In the genomic region with DNA sequence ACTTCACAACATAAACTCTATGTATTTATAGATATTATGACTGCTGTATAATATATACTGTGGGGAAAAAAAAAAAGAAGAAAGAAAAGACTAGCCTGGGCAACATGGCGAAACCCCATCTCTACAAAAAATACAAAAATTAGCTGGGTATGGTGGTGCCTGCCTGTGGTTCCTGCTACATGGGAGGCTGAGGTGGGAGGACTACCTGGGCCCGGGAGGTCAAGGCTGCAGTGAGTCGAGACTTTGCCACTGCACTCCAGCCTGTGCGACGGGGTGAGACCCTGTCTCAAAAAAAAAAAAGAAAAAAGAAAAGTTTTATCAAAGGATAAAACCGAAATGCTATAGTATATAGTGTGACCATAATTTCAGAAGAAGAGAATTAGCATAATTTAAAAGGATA, we compare ENCODE assay signal across 8 cellular contexts. TPM values are rescaled to one million over a fixed set of nuclear protein-coding genes. Genes with fewer than 3 reads are reported as not detected.
DNase-seq lines count a peak whose midpoint lies in the region; ATAC-seq and TF ChIP-seq lines count a peak whose summit lies in the region.

No MANE protein-coding gene starts in this region.

- CTCF ChIA-PET in BJ (lab: Yijun Ruan, JAX) = interaction anchor here (0.9 to 1.7 kb wide), 4 partner anchors 19 to 266 kb away, joined by 3 to 11 read pairs (median 4); no protein-coding TSS in a partner anchor

- H4K20me1 ChIP-seq in Loucy (ENCODE audit: insufficient read depth, low read length, poor library complexity, severe bottlenecking) = peaks cover 55% of the 10 kb centered on the region

- TF ChIP-seq CTCF in BJ (IDR thresholded peaks at IDR 0.05; ENCODE audit: insufficient read depth, low read depth, low read length) = no peak
- no peak for TF ChIP-seq CTCF in Loucy (conservative IDR thresholded peaks at IDR 0.05; ENCODE audit: low read length)
- TF ChIP-seq CTCF in nephron progenitor cell (IDR thresholded peaks at IDR 0.05) = no peak

- DNase-seq in BJ (ENCODE audit: low read depth) (no peak), nephron progenitor cell (no peak), NOMO-1 treated with dmso at 0.1 percent for 144 hours (lab: John Stamatoyannopoulos, UW; ENCODE audit: unreplicated experiment) (no peak)

- no peaks in the 10 kb centered on the region for H3K27me3 Mint-ChIP-seq in dendritic cell treated with granulocyte-macrophage colony-stimulating factor and Interleukin-4, amounts not matched to agents 40 ng/mL and 50 ng/mL, for 4 days
- peaks cover 5% of the 10 kb centered on the region for H3K27me3 Mint-ChIP-seq in nephron progenitor cell (ENCODE audit: low read depth, poor library complexity)

- intact Hi-C loops in dendritic cell treated with granulocyte-macrophage colony-stimulating factor and Interleukin-4, amounts not matched to agents 40 ng/mL and 50 ng/mL, for 4 days (cut with micrococcal nuclease) = loop anchor here (5.0 kb wide), 2 partner anchors 93 to 358 kb away; a partner anchor contains a TSS

- peaks cover 44% of the 10 kb centered on the region for H3K4me1 Mint-ChIP-seq in dendritic cell treated with granulocyte-macrophage colony-stimulating factor and Interleukin-4, amounts not matched to agents 40 ng/mL and 50 ng/mL, for 4 days (ENCODE audit: low read depth)
- H3K4me1 Mint-ChIP-seq in nephron progenitor cell = peaks cover 61% of the 10 kb centered on the region

- no peaks in the 10 kb centered on the region for H3K27me3 ChIP-seq in BJ (ENCODE audit: control insufficient read depth, insufficient read depth, low read length)
- no peaks in the 10 kb centered on the region for H3K27me3 ChIP-seq in Loucy (ENCODE audit: insufficient read depth, low read length, poor library complexity, severe bottlenecking)

- no peak for ATAC-seq in HG02678 (IDR thresholded peaks at IDR 0.05; ENCODE audit: unreplicated experiment)
- no peak for ATAC-seq in HG03565 (IDR thresholded peaks at IDR 0.05; ENCODE audit: unreplicated experiment)
- ATAC-seq in GM21515 (IDR thresholded peaks at IDR 0.05; ENCODE audit: unreplicated experiment) = no peak

- peaks cover 48% of the 10 kb centered on the region for H3K4me1 ChIP-seq in Loucy (ENCODE audit: insufficient read depth, low read length, poor library complexity, severe bottlenecking)

- no peaks in the 10 kb centered on the region for H3K9me2 ChIP-seq in Loucy (replicated peaks; ENCODE audit: low read depth, low read length)

- peak overlapping the region; percentile 88 for H3K9ac ChIP-seq in Loucy (ENCODE audit: low read depth, low read length, poor library complexity, severe bottlenecking)

- POLR2A ChIA-PET in BJ (lab: Charles Lee) = no interaction called here

- H3K36me3 ChIP-seq in BJ (ENCODE audit: control insufficient read depth, insufficient read depth, low read length) = no peaks in the 10 kb centered on the region
- H3K36me3 ChIP-seq in Loucy (ENCODE audit: insufficient read depth, low read length) = no peaks in the 10 kb centered on the region

- H3K4me3 ChIP-seq in BJ (ENCODE audit: low read depth, low read length) = peak overlapping the region; percentile 27
- peak overlapping the region; percentile 92 for H3K4me3 ChIP-seq in Loucy (ENCODE audit: low read length, poor library complexity, severe bottlenecking)

- H3F3A ChIP-seq in Loucy (ENCODE audit: low read depth) = no peaks in the 10 kb centered on the region; the same call in 1 of the 2 replicates

- peaks cover 52% of the 10 kb centered on the region for H3K36me3 Mint-ChIP-seq in dendritic cell treated with granulocyte-macrophage colony-stimulating factor and Interleukin-4, amounts not matched to agents 40 ng/mL and 50 ng/mL, for 4 days (ENCODE audit: low read depth)
- H3K36me3 Mint-ChIP-seq in nephron progenitor cell (ENCODE audit: low read depth) = peaks cover 24% of the 10 kb centered on the region

- peak overlapping the region; percentile 87 for H3K4me2 ChIP-seq in Loucy (ENCODE audit: low read depth, low read length, poor library complexity, severe bottlenecking)

- H3K9me3 ChIP-seq in Loucy (ENCODE audit: insufficient read depth, low read depth, low read length) = no peaks in the 10 kb centered on the region

- no peak overlapping the region for H3K27ac Mint-ChIP-seq in dendritic cell treated with granulocyte-macrophage colony-stimulating factor and Interleukin-4, amounts not matched to agents 40 ng/mL and 50 ng/mL, for 4 days
- no peak overlapping the region for H3K27ac Mint-ChIP-seq in nephron progenitor cell

- H3K9me3 Mint-ChIP-seq in dendritic cell treated with granulocyte-macrophage colony-stimulating factor and Interleukin-4, amounts not matched to agents 40 ng/mL and 50 ng/mL, for 4 days = no peaks in the 10 kb centered on the region
- H3K9me3 Mint-ChIP-seq in nephron progenitor cell = no peaks in the 10 kb centered on the region

- peaks cover 69% of the 10 kb centered on the region for H3K79me2 ChIP-seq in Loucy (ENCODE audit: insufficient read depth, low read length)

- peak overlapping the region; percentile 66 for H3K4me3 Mint-ChIP-seq in dendritic cell treated with granulocyte-macrophage colony-stimulating factor and Interleukin-4, amounts not matched to agents 40 ng/mL and 50 ng/mL, for 4 days
- H3K4me3 Mint-ChIP-seq in nephron progenitor cell = peak overlapping the region; percentile 79

- H2AFZ ChIP-seq in Loucy (ENCODE audit: low read length) = no peak overlapping the region

RNA-seq across cellular contexts. Expression of a gene that starts 2.7 kb away (rescaled TPM):
- 2.7 and 4.0 TPM in 2 replicates for polyA plus RNA-seq in BJ (2011; rRNA removed)
- 8.5 and 9.1 TPM in 2 replicates for polyA minus RNA-seq in BJ (2011; rRNA and poly(A)+ RNA removed)

RNA-seq across cellular contexts. Expression of a gene that starts 3.1 kb away (rescaled TPM):
- 10.0 and 10.9 TPM in 2 replicates for polyA plus RNA-seq in BJ (2011; rRNA removed)
- polyA minus RNA-seq in BJ (2011; rRNA and poly(A)+ RNA removed) = 14.5 and 16.4 TPM in 2 replicates
